In genomic region chr15:48861813-48862431, GRCh38 we compare ENCODE assay signal across 8 cellular contexts. TPM values are rescaled to one million over a fixed set of nuclear protein-coding genes. Genes with fewer than 3 reads are reported as not detected.
DNase-seq lines count a peak whose midpoint lies in the region; ATAC-seq, FAIRE-seq and TF ChIP-seq lines count a peak whose summit lies in the region.

No MANE protein-coding gene starts in this region.

- no peak overlapping the region for H3K4me3 Mint-ChIP-seq in CD4-positive, alpha-beta memory T cell

- CTCF ChIA-PET in CD4-positive, alpha-beta memory T cell (lab: Charles Lee; ENCODE audit: partially characterized antibody): interaction anchor here (0.7 to 6.5 kb wide), 26 partner anchors 8 to 1454 kb away, joined by 3 to 81 read pairs (median 4); partner anchors contain the start of genes CEP152, EID1, FGF7 and GALK2

- H3K36me3 ChIP-seq in CD4-positive, alpha-beta memory T cell (ENCODE audit: insufficient read depth, low read length): no peaks in the 10 kb centered on the region
- H3K36me3 ChIP-seq in Loucy (ENCODE audit: insufficient read depth, low read length) (no peaks in the 10 kb centered on the region), keratinocyte (ENCODE audit: control insufficient read depth in 2 of 2, extremely low read depth in 1 of 2, insufficient read depth in 2 of 2, low read length in 2 of 2) (no peaks in the 10 kb centered on the region)

- H3K79me2 ChIP-seq in Loucy (ENCODE audit: insufficient read depth, low read length): no peaks in the 10 kb centered on the region
- H3K79me2 ChIP-seq in keratinocyte (ENCODE audit: control insufficient read depth, insufficient read depth, low read length): no peaks in the 10 kb centered on the region

- H3K36me3 Mint-ChIP-seq in CD4-positive, alpha-beta memory T cell: no peaks in the 10 kb centered on the region

- peaks cover 0 to 4% (median under 1%) of the 10 kb centered on the region in 4 donors for H3K4me1 Mint-ChIP-seq in CD4-positive, alpha-beta memory T cell

- ATAC-seq in GM18867 (IDR thresholded peaks at IDR 0.05; ENCODE audit: unreplicated experiment): peak; percentile 62

- intact Hi-C loops in CD4-positive, alpha-beta memory T cell (cut with micrococcal nuclease): loop anchor here (1.0 to 5.0 kb wide), 7 partner anchors 113 to 1454 kb away; partner anchors contain the start of gene SECISBP2L

- H3K9ac ChIP-seq in Loucy (ENCODE audit: low read depth, low read length, poor library complexity, severe bottlenecking): no peak overlapping the region
- no peak overlapping the region for H3K9ac ChIP-seq in keratinocyte (ENCODE audit: control insufficient read depth, extremely low read depth, insufficient read depth, low read length)

- H3K9me1 ChIP-seq in keratinocyte (ENCODE audit: control insufficient read depth, extremely low read depth, insufficient read depth, low read length): no peaks in the 10 kb centered on the region

- no peaks in the 10 kb centered on the region for H3K9me3 ChIP-seq in CD4-positive, alpha-beta memory T cell (ENCODE audit: control insufficient read depth in 1 of 2, low read length in 2 of 2)
- H3K9me3 ChIP-seq in Loucy (ENCODE audit: insufficient read depth, low read depth, low read length): no peaks in the 10 kb centered on the region
- no peaks in the 10 kb centered on the region for H3K9me3 ChIP-seq in keratinocyte (ENCODE audit: control insufficient read depth, low read depth, low read length)

- H3K4me3 ChIP-seq in CD4-positive, alpha-beta memory T cell (ENCODE audit: low read length in 2 of 2): no peak overlapping the region
- H3K4me3 ChIP-seq in Loucy (ENCODE audit: low read length, poor library complexity, severe bottlenecking) (no peak overlapping the region), keratinocyte (ENCODE audit: control insufficient read depth in 2 of 3, extremely low read depth in 1 of 3, insufficient read depth in 2 of 3, low read depth in 1 of 3, low read length in 3 of 3) (no peak overlapping the region)

- no peaks in the 10 kb centered on the region for H3F3A ChIP-seq in Loucy (ENCODE audit: low read depth)

- no peak overlapping the region for H3K27ac Mint-ChIP-seq in CD4-positive, alpha-beta memory T cell

- no peak overlapping the region for H3K4me2 ChIP-seq in Loucy (ENCODE audit: low read depth, low read length, poor library complexity, severe bottlenecking)
- H3K4me2 ChIP-seq in keratinocyte (ENCODE audit: control insufficient read depth, extremely low read depth, insufficient read depth, low read depth, low read length): no peak overlapping the region

- H2AFZ ChIP-seq in Loucy (ENCODE audit: low read length) (peak overlapping the region; percentile 50; the same call in 1 of the 2 replicates), keratinocyte (ENCODE audit: control insufficient read depth, low read length) (no peak overlapping the region)

- DNase-seq in CD4-positive, alpha-beta memory T cell: peak; percentile 61 to 72 (median 65)
- DNase-seq in SHP77 treated with DMSO at 0.1 percent for 48 hours (lab: John Stamatoyannopoulos, UW) (peak; percentile 47), T47D (ENCODE audit: low read depth in 1 of 2, low spot score in 1 of 2) (peak; percentile 18 to 68), keratinocyte (ENCODE audit: low read depth, low spot score) (no peak), ecto neural progenitor cell (ENCODE audit: low spot score) (no peak)
- peak in 2 of 3 experiments; percentile 3 to 29 for DNase-seq in stimulated activated CD4-positive, alpha-beta T cell treated with anti-CD3 and anti-CD28 coated beads, TNF-alpha, amount 100 ng/mL, for 24 hours (ENCODE audit: low read depth in 3 of 3)

- dilution Hi-C loops in keratinocyte (cut with MboI; ENCODE audit: extremely low pct_ligation_motif_present, low sequenced_read_pairs): no loop called here

- peaks cover 3 to 4% of the 10 kb centered on the region in 2 donors for H3K27me3 Mint-ChIP-seq in CD4-positive, alpha-beta memory T cell

- H4K20me1 ChIP-seq in Loucy (ENCODE audit: insufficient read depth, low read length, poor library complexity, severe bottlenecking) (no peaks in the 10 kb centered on the region), keratinocyte (ENCODE audit: control insufficient read depth, extremely low read depth, insufficient read depth, low read length) (no peaks in the 10 kb centered on the region)

- in situ Hi-C loops in T47D (cut with HindIII; ENCODE audit: low pct_unique_long_range_greater_than_20kb, low sequenced_read_pairs): no loop called here

- no peak for FAIRE-seq in keratinocyte (lab: Jason Lieb, UNC)

- no peak overlapping the region for H3K27ac ChIP-seq in CD4-positive, alpha-beta memory T cell (ENCODE audit: low read depth, low read length)
- H3K27ac ChIP-seq in keratinocyte (ENCODE audit: control insufficient read depth, insufficient read depth, low read length): no peak overlapping the region

- no peaks in the 10 kb centered on the region for H3K4me1 ChIP-seq in CD4-positive, alpha-beta memory T cell (ENCODE audit: insufficient read depth, low read length)
- H3K4me1 ChIP-seq in Loucy (ENCODE audit: insufficient read depth, low read length, poor library complexity, severe bottlenecking) (peaks cover 9% of the 10 kb centered on the region), keratinocyte (ENCODE audit: control insufficient read depth, extremely low read depth, insufficient read depth, low read length) (no peaks in the 10 kb centered on the region)

- POLR2A ChIA-PET in CD4-positive, alpha-beta memory T cell (lab: Charles Lee; ENCODE audit: partially characterized antibody): interaction anchor here (0.7 to 2.8 kb wide), 4 partner anchors 16 to 294 kb away, joined by 3 to 21 read pairs (median 3); partner anchors contain the start of genes COPS2 and EID1

- H3K9me2 ChIP-seq in Loucy (replicated peaks; ENCODE audit: low read depth, low read length): no peaks in the 10 kb centered on the region

- peak; percentile 92 for TF ChIP-seq CTCF in Loucy (conservative IDR thresholded peaks at IDR 0.05; ENCODE audit: low read length)
- TF ChIP-seq CTCF in keratinocyte (optimal IDR thresholded peaks at IDR 0.05 in 1 of 3, IDR thresholded peaks at IDR 0.05 in 1 of 3, conservative IDR thresholded peaks at IDR 0.05 in 1 of 3; ENCODE audit: extremely low read depth in 1 of 3, insufficient read depth in 2 of 3, low read length in 3 of 3): peak; percentile 48 to 70 (median 68)

- H3K27me3 ChIP-seq in CD4-positive, alpha-beta memory T cell (ENCODE audit: insufficient read depth, low read length): no peaks in the 10 kb centered on the region
- no peaks in the 10 kb centered on the region for H3K27me3 ChIP-seq in Loucy (ENCODE audit: insufficient read depth, low read length, poor library complexity, severe bottlenecking)
- no peaks in the 10 kb centered on the region for H3K27me3 ChIP-seq in keratinocyte (ENCODE audit: control insufficient read depth, extremely low read depth, insufficient read depth, low read length)

- no peaks in the 10 kb centered on the region for H3K9me3 Mint-ChIP-seq in CD4-positive, alpha-beta memory T cell

RNA-seq across cellular contexts. Expression of gene EID1, which starts 16.0 kb away (rescaled TPM):
- total RNA-seq in CD4-positive, alpha-beta memory T cell: 10 to 100 TPM; 76.0 to 91.2 TPM
- 100 to 1,000 TPM; 190 to 245 TPM for polyA plus RNA-seq in CD4-positive, alpha-beta memory T cell
- polyA plus RNA-seq in keratinocyte: 99.0 to 125 TPM (median 120 TPM) in 3 replicates
- polyA plus RNA-seq in keratinocyte (2011; ENCODE audit: low read depth): 70.5 TPM
- 91.5 and 134 TPM in 2 replicates for polyA plus RNA-seq in keratinocyte (2011; cell fraction: cytosol; rRNA removed)
- 64.2 and 92.7 TPM in 2 replicates for polyA plus RNA-seq in keratinocyte (2011; cell fraction: nucleus; rRNA removed)
- polyA plus RNA-seq in keratinocyte (2012; ENCODE audit: low replicate concordance): 33.8 and 90.2 TPM in 2 replicates
- polyA minus RNA-seq in keratinocyte: 15.3 to 43.0 TPM (median 25.1 TPM) in 3 replicates
- polyA minus RNA-seq in keratinocyte (2011; cell fraction: cytosol; rRNA and poly(A)+ RNA removed): 87.5 TPM
- polyA minus RNA-seq in keratinocyte (2011; cell fraction: nucleus; rRNA and poly(A)+ RNA removed): 12.9 and 23.2 TPM in 2 replicates

RNA-seq across cellular contexts. Expression of gene CEP152, which starts 51.1 kb away (rescaled TPM):
- 10 to 100 TPM; 14.4 to 15.3 TPM for total RNA-seq in CD4-positive, alpha-beta memory T cell
- 1 to 10 TPM; 3.0 to 8.1 TPM for polyA plus RNA-seq in CD4-positive, alpha-beta memory T cell
- 0.92 to 4.0 TPM (median 1.5 TPM) in 3 replicates for polyA plus RNA-seq in keratinocyte
- 6.5 TPM for polyA plus RNA-seq in keratinocyte (2011; ENCODE audit: low read depth)
- polyA plus RNA-seq in keratinocyte (2011; cell fraction: cytosol; rRNA removed): 0.30 and 0.74 TPM in 2 replicates
- 3.5 and 7.6 TPM in 2 replicates for polyA plus RNA-seq in keratinocyte (2011; cell fraction: nucleus; rRNA removed)
- polyA plus RNA-seq in keratinocyte (2012; ENCODE audit: low replicate concordance): 1.4 and 2.2 TPM in 2 replicates
- 0.13 to 3.9 TPM (median 2.8 TPM) in 3 replicates for polyA minus RNA-seq in keratinocyte
- 5.4 TPM for polyA minus RNA-seq in keratinocyte (2011; cell fraction: cytosol; rRNA and poly(A)+ RNA removed)
- 1.7 and 9.0 TPM in 2 replicates for polyA minus RNA-seq in keratinocyte (2011; cell fraction: nucleus; rRNA and poly(A)+ RNA removed)

Comparison
In these comparisons a context has a peak if more than half of its experiments do, and no peak if none do; other contexts are left out.
1. DNase-seq: peak in CD4-positive, alpha-beta memory T cell (5 of 5), SHP77 treated with DMSO at 0.1 percent for 48 hours (single experiment), T47D (2 of 2) and stimulated activated CD4-positive, alpha-beta T cell treated with anti-CD3 and anti-CD28 coated beads, TNF-alpha, amount 100 ng/mL, for 24 hours (2 of 3); none in keratinocyte (single experiment) and ecto neural progenitor cell (single experiment).